ENCODE assay signal across 14 cellular contexts in genomic region chr7:18420758-18421157, GRCh38.
DNase-seq lines count a peak whose midpoint lies in the region; ATAC-seq and TF ChIP-seq lines count a peak whose summit lies in the region.
"Had no signal": no experiment of that assay in that cellular context is flagged by ENCODE, and none has a peak within 500 bp of the region (broad histone marks: within the 10 kb centered on the region; RNA-seq: fewer than 3 reads in every experiment).

No MANE protein-coding gene starts in this region.

- no peaks in the 10 kb centered on the region for H3K36me3 Mint-ChIP-seq in effector memory CD8-positive, alpha-beta T cell (ENCODE audit: insufficient read depth)

- H3K4me2 ChIP-seq in OCI-LY1 (ENCODE audit: low read length) = no peak overlapping the region

- H3K9me3 Mint-ChIP-seq in effector memory CD8-positive, alpha-beta T cell = no peaks in the 10 kb centered on the region

- H3K36me3 ChIP-seq in OCI-LY1 (ENCODE audit: insufficient read depth, low read length) = no peaks in the 10 kb centered on the region
- no peaks in the 10 kb centered on the region for H3K36me3 ChIP-seq in uterus

- TF ChIP-seq CTCF in OCI-LY1 (IDR thresholded peaks at IDR 0.05; ENCODE audit: low read length) (no peak), fibroblast of mammary gland (conservative IDR thresholded peaks at IDR 0.05; ENCODE audit: control insufficient read depth, insufficient read depth, low read depth, low read length) (no peak), uterus (IDR thresholded peaks at IDR 0.05) (no peak)

- 0 out of 2 replicates have a peak overlapping the region, but pooled peaks have one; percentile 11 for H2AFZ ChIP-seq in OCI-LY1 (ENCODE audit: low read length)

- no peaks in the 10 kb centered on the region for H3K4me1 Mint-ChIP-seq in effector memory CD8-positive, alpha-beta T cell (ENCODE audit: low read depth in 2 of 2)

- H3K27me3 ChIP-seq in OCI-LY1 (ENCODE audit: insufficient read depth, low read length) = no peaks in the 10 kb centered on the region
- no peaks in the 10 kb centered on the region for H3K27me3 ChIP-seq in uterus

- no peaks in the 10 kb centered on the region for H3K9me2 ChIP-seq in OCI-LY1 (ENCODE audit: low read depth, low read length)

- H3K27ac ChIP-seq in OCI-LY1 (ENCODE audit: low read depth, low read length, poor library complexity, severe bottlenecking) = no peak overlapping the region
- H3K27ac ChIP-seq in uterus = peak overlapping the region; percentile 75 to 77

- ATAC-seq in effector memory CD8-positive, alpha-beta T cell (replicated peaks) = no peak
- ATAC-seq in HG03108 (IDR thresholded peaks at IDR 0.05; ENCODE audit: unreplicated experiment) = no peak
- ATAC-seq: HCT116 had no signal

- H3K4me1 ChIP-seq in OCI-LY1 (ENCODE audit: insufficient read depth, low read length, severe bottlenecking) = peaks cover 14% of the 10 kb centered on the region
- H3K4me1 ChIP-seq in uterus = no peaks in the 10 kb centered on the region

- no peaks in the 10 kb centered on the region for H3K27me3 Mint-ChIP-seq in effector memory CD8-positive, alpha-beta T cell

- TF ChIP-seq POLR2A in uterus (IDR thresholded peaks at IDR 0.05) = no peak

- no peak overlapping the region for H3K9ac ChIP-seq in OCI-LY1 (ENCODE audit: low read length)

- H3K79me2 ChIP-seq in OCI-LY1 (ENCODE audit: insufficient read depth, low read length) = no peaks in the 10 kb centered on the region

- no peak overlapping the region for H3K4me3 Mint-ChIP-seq in effector memory CD8-positive, alpha-beta T cell

- no peak overlapping the region for H3K4me3 ChIP-seq in OCI-LY1 (ENCODE audit: low read depth, low read length, poor library complexity, severe bottlenecking)
- H3K4me3 ChIP-seq in fibroblast of mammary gland (ENCODE audit: control insufficient read depth, low read depth, low read length) = no peak overlapping the region
- H3K4me3 ChIP-seq in uterus = no peak overlapping the region

- DNase-seq in NCI-H187 treated with DMSO at 0.1 percent for 48 hours (lab: John Stamatoyannopoulos, UW) (peak; percentile 20), NCI-H187 (lab: John Stamatoyannopoulos, UW) (no peak), fibroblast of mammary gland (ENCODE audit: low read depth) (peak; percentile 24), uterus (no peak), NCI-H748 (lab: John Stamatoyannopoulos, UW; ENCODE audit: unreplicated experiment) (no peak)
- no peak for DNase-seq in effector memory CD8-positive, alpha-beta T cell
- DNase-seq: anterior cingulate cortex; effector CD8-positive, alpha-beta T cell; KG1; SIG-M5; stimulated activated CD4-positive, alpha-beta T cell treated with anti-CD3 and anti-CD28 coated beads, Interleukin-12 subunit alpha, Interleukin-12 subunit beta, amount 100 ng/mL, for 4 hours had no signal

- no peaks in the 10 kb centered on the region; the same call in 1 of the 2 replicates for H3K9me3 ChIP-seq in OCI-LY1 (ENCODE audit: low read length)
- H3K9me3 ChIP-seq in uterus = no peaks in the 10 kb centered on the region

- H4K20me1 ChIP-seq in OCI-LY1 (ENCODE audit: insufficient read depth, low read length) = no peaks in the 10 kb centered on the region

- H3K27ac Mint-ChIP-seq in effector memory CD8-positive, alpha-beta T cell = no peak overlapping the region

- intact Hi-C loops in uterus (cut with DNase I; ENCODE audit: low total_unique reads) = no loop called here

- no peaks in the 10 kb centered on the region for H3F3A ChIP-seq in OCI-LY1 (ENCODE audit: insufficient read depth, low read length)

Comparison
In these comparisons a context has a peak if more than half of its experiments do, and no peak if none do; other contexts are left out.
1. DNase-seq: peak in NCI-H187 treated with DMSO at 0.1 percent for 48 hours (single experiment) and fibroblast of mammary gland (single experiment); none in NCI-H187 (0 of 2), uterus (0 of 2), effector memory CD8-positive, alpha-beta T cell (0 of 3) and NCI-H748 (single experiment).